In the genomic region with DNA sequence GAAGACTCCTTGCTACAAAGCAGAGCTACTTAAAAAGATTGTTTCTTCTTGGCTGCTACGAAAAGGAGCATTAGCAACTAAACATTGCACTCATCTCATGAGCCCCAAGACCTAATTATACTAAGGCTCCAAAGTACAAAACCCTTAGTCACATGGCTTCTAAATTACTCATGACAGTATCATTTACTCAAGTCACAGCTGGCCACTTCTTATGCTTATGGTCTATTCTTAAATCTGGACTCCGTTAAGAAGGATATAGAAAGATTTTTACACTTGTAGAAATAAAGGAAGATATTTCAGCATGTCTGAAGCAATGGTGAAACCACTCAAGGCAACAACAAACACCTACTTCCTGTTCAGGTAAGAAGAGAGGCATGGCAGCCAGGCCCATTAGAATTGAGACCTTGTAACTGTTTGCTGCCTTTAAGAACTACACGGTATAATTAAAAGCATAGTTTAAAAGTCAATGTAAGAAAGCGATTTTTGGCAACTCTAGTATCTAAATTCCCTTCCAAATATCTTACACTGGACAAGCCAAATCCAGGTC, we compare ENCODE assay signal across 1 cellular context.
TF ChIP-seq lines count a peak whose summit lies in the region.

No MANE protein-coding gene starts in this region.

TF ChIP-seq in GM23338, 12 proteins besides CTCF, POLR2A, EP300 and RAD21 (continued from another document):
- TF ChIP-seq, protein P1, sequence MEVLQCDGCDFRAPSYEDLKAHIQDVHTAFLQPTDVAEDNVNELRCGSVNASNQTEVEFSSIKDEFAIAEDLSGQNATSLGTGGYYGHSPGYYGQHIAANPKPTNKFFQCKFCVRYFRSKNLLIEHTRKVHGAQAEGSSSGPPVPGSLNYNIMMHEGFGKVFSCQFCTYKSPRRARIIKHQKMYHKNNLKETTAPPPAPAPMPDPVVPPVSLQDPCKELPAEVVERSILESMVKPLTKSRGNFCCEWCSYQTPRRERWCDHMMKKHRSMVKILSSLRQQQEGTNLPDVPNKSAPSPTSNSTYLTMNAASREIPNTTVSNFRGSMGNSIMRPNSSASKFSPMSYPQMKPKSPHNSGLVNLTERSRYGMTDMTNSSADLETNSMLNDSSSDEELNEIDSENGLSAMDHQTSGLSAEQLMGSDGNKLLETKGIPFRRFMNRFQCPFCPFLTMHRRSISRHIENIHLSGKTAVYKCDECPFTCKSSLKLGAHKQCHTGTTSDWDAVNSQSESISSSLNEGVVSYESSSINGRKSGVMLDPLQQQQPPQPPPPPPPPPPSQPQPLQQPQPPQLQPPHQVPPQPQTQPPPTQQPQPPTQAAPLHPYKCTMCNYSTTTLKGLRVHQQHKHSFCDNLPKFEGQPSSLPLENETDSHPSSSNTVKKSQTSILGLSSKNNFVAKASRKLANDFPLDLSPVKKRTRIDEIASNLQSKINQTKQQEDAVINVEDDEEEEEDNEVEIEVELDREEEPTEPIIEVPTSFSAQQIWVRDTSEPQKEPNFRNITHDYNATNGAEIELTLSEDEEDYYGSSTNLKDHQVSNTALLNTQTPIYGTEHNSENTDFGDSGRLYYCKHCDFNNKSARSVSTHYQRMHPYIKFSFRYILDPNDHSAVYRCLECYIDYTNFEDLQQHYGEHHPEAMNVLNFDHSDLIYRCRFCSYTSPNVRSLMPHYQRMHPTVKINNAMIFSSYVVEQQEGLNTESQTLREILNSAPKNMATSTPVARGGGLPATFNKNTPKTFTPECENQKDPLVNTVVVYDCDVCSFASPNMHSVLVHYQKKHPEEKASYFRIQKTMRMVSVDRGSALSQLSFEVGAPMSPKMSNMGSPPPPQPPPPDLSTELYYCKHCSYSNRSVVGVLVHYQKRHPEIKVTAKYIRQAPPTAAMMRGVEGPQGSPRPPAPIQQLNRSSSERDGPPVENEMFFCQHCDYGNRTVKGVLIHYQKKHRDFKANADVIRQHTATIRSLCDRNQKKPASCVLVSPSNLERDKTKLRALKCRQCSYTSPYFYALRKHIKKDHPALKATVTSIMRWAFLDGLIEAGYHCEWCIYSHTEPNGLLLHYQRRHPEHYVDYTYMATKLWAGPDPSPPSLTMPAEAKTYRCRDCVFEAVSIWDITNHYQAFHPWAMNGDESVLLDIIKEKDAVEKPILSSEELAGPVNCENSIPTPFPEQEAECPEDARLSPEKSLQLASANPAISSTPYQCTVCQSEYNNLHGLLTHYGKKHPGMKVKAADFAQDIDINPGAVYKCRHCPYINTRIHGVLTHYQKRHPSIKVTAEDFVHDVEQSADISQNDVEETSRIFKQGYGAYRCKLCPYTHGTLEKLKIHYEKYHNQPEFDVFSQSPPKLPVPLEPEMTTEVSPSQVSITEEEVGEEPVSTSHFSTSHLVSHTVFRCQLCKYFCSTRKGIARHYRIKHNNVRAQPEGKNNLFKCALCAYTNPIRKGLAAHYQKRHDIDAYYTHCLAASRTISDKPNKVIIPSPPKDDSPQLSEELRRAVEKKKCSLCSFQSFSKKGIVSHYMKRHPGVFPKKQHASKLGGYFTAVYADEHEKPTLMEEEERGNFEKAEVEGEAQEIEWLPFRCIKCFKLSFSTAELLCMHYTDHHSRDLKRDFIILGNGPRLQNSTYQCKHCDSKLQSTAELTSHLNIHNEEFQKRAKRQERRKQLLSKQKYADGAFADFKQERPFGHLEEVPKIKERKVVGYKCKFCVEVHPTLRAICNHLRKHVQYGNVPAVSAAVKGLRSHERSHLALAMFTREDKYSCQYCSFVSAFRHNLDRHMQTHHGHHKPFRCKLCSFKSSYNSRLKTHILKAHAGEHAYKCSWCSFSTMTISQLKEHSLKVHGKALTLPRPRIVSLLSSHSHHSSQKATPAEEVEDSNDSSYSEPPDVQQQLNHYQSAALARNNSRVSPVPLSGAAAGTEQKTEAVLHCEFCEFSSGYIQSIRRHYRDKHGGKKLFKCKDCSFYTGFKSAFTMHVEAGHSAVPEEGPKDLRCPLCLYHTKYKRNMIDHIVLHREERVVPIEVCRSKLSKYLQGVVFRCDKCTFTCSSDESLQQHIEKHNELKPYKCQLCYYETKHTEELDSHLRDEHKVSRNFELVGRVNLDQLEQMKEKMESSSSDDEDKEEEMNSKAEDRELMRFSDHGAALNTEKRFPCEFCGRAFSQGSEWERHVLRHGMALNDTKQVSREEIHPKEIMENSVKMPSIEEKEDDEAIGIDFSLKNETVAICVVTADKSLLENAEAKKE (CRISPR knock-in tag; IDR thresholded peaks at IDR 0.05), result no peak
- TF ChIP-seq STAT1 (IDR thresholded peaks at IDR 0.05; ENCODE audit: unreplicated experiment), result no peak
- TF ChIP-seq ZNF114 (CRISPR knock-in tag; IDR thresholded peaks at IDR 0.05), result no peak
- TF ChIP-seq JUNB (IDR thresholded peaks at IDR 0.05; ENCODE audit: unreplicated experiment), result no peak
